Comparison of ENCODE assay signal across 24 cellular contexts in genomic region chr5:83555263-83555662, GRCh38.
DNase-seq lines count a peak whose midpoint lies in the region; ATAC-seq, FAIRE-seq and TF ChIP-seq lines count a peak whose summit lies in the region.
"Had no signal": no experiment of that assay in that cellular context is flagged by ENCODE, and none has a peak within 500 bp of the region (broad histone marks: within the 10 kb centered on the region; RNA-seq: fewer than 3 reads in every experiment).

No MANE protein-coding gene starts in this region.

- peak overlapping the region; percentile 92; the same call in 1 of the 2 replicates for H2AK5ac ChIP-seq in IMR-90 (ENCODE audit: low read depth, low read length)

- H3K9me3 ChIP-seq in IMR-90 (ENCODE audit: control insufficient read depth, insufficient read depth, low read length), result no peaks in the 10 kb centered on the region
- H3K9me3 ChIP-seq in ascending aorta, result no peaks in the 10 kb centered on the region
- no peaks in the 10 kb centered on the region for H3K9me3 ChIP-seq in thoracic aorta
- H3K9me3 ChIP-seq: BE2C, Peyer's patch had no signal

- peak overlapping the region; percentile 92; the same call in 1 of the 2 replicates for H3K18ac ChIP-seq in IMR-90 (ENCODE audit: low read depth, low read length)

- peak overlapping the region; percentile 98 for H2BK120ac ChIP-seq in IMR-90 (ENCODE audit: low read depth, low read length)

- no peaks in the 10 kb centered on the region for H4K20me1 ChIP-seq in IMR-90 (ENCODE audit: insufficient read depth, low read length)

- no peak for TF ChIP-seq RAD21 in IMR-90 (IDR thresholded peaks at IDR 0.05; ENCODE audit: low read length)

- peaks cover 7 to 20% of the 10 kb centered on the region in 2 experiments for H3K79me1 ChIP-seq in IMR-90 (ENCODE audit: low read depth in 1 of 2, low read length in 2 of 2)

- peak overlapping the region; percentile 79 to 95 for H4K8ac ChIP-seq in IMR-90 (ENCODE audit: low read depth in 2 of 2, low read length in 2 of 2)

- peaks cover 11% of the 10 kb centered on the region for H3K36me3 ChIP-seq in IMR-90 (ENCODE audit: control insufficient read depth, insufficient read depth, low read length)
- H3K36me3 ChIP-seq in ascending aorta, result peaks cover 2 to 9% of the 10 kb centered on the region in 2 donors
- H3K36me3 ChIP-seq in thoracic aorta, result peaks cover 8% of the 10 kb centered on the region
- H3K36me3 ChIP-seq: BE2C, Peyer's patch had no signal

- in situ Hi-C loops in IMR-90 (cut with MboI; ENCODE audit: low sequenced_read_pairs), result loop anchor here (10.0 to 25.0 kb wide), 2 partner anchors 468 to 910 kb away; partner anchors contain the start of genes TMEM167A and XRCC4

- peak overlapping the region; percentile 97 for H2BK5ac ChIP-seq in IMR-90 (ENCODE audit: low read depth, low read length, poor library complexity, severe bottlenecking)

- no peak overlapping the region; the same call in 1 of the 2 replicates for H3K56ac ChIP-seq in IMR-90 (ENCODE audit: extremely low read depth, insufficient read depth, low read length)

- no CpG with 5 or more reads among the region's 2 CpGs for WGBS in IMR-90 (ENCODE audit: extremely low coverage in 2 of 2, insufficient read length in 1 of 2), 2 experiments

- H4K91ac ChIP-seq in IMR-90 (ENCODE audit: insufficient read depth, low read depth, low read length), result peak overlapping the region; percentile 92; the same call in 1 of the 2 replicates

- no peaks in the 10 kb centered on the region for H3K36me3 Mint-ChIP-seq in naive thymus-derived CD8-positive, alpha-beta T cell
- H3K36me3 Mint-ChIP-seq: CD8-positive, alpha-beta memory T cell had no signal

- DNase-seq in IMR-90 (no peak), ascending aorta (ENCODE audit: low spot score in 2 of 2) (no peak), iris pigment epithelial cell (ENCODE audit: low read depth) (peak; percentile 28), thoracic aorta (ENCODE audit: low spot score) (no peak), retina (no peak), RCC 7860 (ENCODE audit: low spot score) (no peak)
- DNase-seq in naive thymus-derived CD8-positive, alpha-beta T cell, result no peak
- DNase-seq: ACHN; BE2C; CD8-positive, alpha-beta memory T cell; DND-41; Karpas-422; NCI-H1092 treated with DMSO at 0.1 percent for 48 hours; NCI-H1436; NCI-H187; NCI-H2081 treated with DMSO at 0.1 percent for 48 hours; NCI-H2171; NCI-H226; NCI-H510A; NCI-H69; Peyer's patch had no signal

- H3K27ac ChIP-seq in IMR-90 (ENCODE audit: insufficient read depth, low read length) (no peak overlapping the region; the same call in 1 of the 2 replicates), ascending aorta (peak overlapping the region; percentile 75 to 82), thoracic aorta (peak overlapping the region; percentile 7 to 75)
- H3K27ac ChIP-seq: HL-60, Peyer's patch had no signal

- dilution Hi-C loops in IMR-90 (cut with HindIII; ENCODE audit: low sequenced_read_pairs, unreplicated experiment), result no loop called here

- H3K4me1 ChIP-seq in IMR-90 (ENCODE audit: control insufficient read depth, insufficient read depth, low read length) (peaks cover 24% of the 10 kb centered on the region), ascending aorta (peaks cover 5 to 55% of the 10 kb centered on the region in 2 donors), thoracic aorta (ENCODE audit: control insufficient read depth in 1 of 2, low read depth in 2 of 2) (peaks cover 25 to 63% of the 10 kb centered on the region in 2 donors)
- H3K4me1 ChIP-seq: Peyer's patch had no signal

- H3K9me1 ChIP-seq in IMR-90 (ENCODE audit: insufficient read depth, low read length), result peaks cover 17% of the 10 kb centered on the region; the same call in 1 of the 2 replicates

- H2AK9ac ChIP-seq in IMR-90 (replicated peaks; ENCODE audit: low read depth, low read length, poor library complexity), result no peak overlapping the region

- peak overlapping the region; percentile 98; the same call in 1 of the 2 replicates for H4K5ac ChIP-seq in IMR-90 (ENCODE audit: low read depth, low read length)

- no peaks in the 10 kb centered on the region for H3K27me3 ChIP-seq in IMR-90 (ENCODE audit: control insufficient read depth, insufficient read depth, low read length)
- H3K27me3 ChIP-seq in ascending aorta, result no peaks in the 10 kb centered on the region
- no peaks in the 10 kb centered on the region for H3K27me3 ChIP-seq in thoracic aorta (replicated peaks; ENCODE audit: insufficient read depth)
- H3K27me3 ChIP-seq: BE2C, Peyer's patch had no signal

- H3K14ac ChIP-seq in IMR-90 (replicated peaks; ENCODE audit: low read depth, low read length), result peak overlapping the region; percentile 98; the same call in 1 of the 2 replicates

- TF ChIP-seq POLR2A in IMR-90 (IDR thresholded peaks at IDR 0.05; ENCODE audit: low read depth, low read length), result no peak

- peak overlapping the region; percentile 95 for H2BK20ac ChIP-seq in IMR-90 (ENCODE audit: low read depth, low read length)

- no peaks in the 10 kb centered on the region for H3K9me3 Mint-ChIP-seq in naive thymus-derived CD8-positive, alpha-beta T cell
- H3K9me3 Mint-ChIP-seq: CD8-positive, alpha-beta memory T cell had no signal

- intact Hi-C loops in IMR-90 (cut with micrococcal nuclease) (no loop called here), ascending aorta (cut with DNase I) (loop anchor here (10.0 kb wide), 2 partner anchors 830 to 1000 kb away; partner anchors contain the start of gene EDIL3)

- H3K4ac ChIP-seq in IMR-90 (ENCODE audit: low read depth, low read length), result peak overlapping the region; percentile 89; the same call in 1 of the 2 replicates

- H3K27ac Mint-ChIP-seq in naive thymus-derived CD8-positive, alpha-beta T cell, result no peak overlapping the region
- H3K27ac Mint-ChIP-seq: CD14-positive monocyte; CD8-positive, alpha-beta memory T cell had no signal

- ATAC-seq in IMR-90 (ENCODE audit: low read depth) (no peak), thoracic aorta (ENCODE audit: insufficient number of reproducible peaks, low FRiP score, low read depth) (no peak)
- ATAC-seq in naive thymus-derived CD8-positive, alpha-beta T cell, result no peak

- H3K4me3 Mint-ChIP-seq in naive thymus-derived CD8-positive, alpha-beta T cell, result no peak overlapping the region
- H3K4me3 Mint-ChIP-seq: CD14-positive monocyte; CD8-positive, alpha-beta memory T cell had no signal

- TF ChIP-seq CTCF in IMR-90 (conservative IDR thresholded peaks at IDR 0.05; ENCODE audit: low read depth, low read length) (no peak), ascending aorta (IDR thresholded peaks at IDR 0.05) (no peak), thoracic aorta (IDR thresholded peaks at IDR 0.05) (no peak)

- H3K9ac ChIP-seq in IMR-90 (ENCODE audit: low read depth, low read length), result no peak overlapping the region

- peaks cover 0 to 5% (median 0%) of the 10 kb centered on the region in 5 donors for H3K27me3 Mint-ChIP-seq in naive thymus-derived CD8-positive, alpha-beta T cell
- H3K27me3 Mint-ChIP-seq: CD8-positive, alpha-beta memory T cell had no signal

- FAIRE-seq in RCC 7860 (lab: Jason Lieb, UNC), result no peak
- FAIRE-seq: GM12892 had no signal

- peak overlapping the region; percentile 97; the same call in 1 of the 2 replicates for H3K23ac ChIP-seq in IMR-90 (ENCODE audit: low read depth, low read length)

- BruUV-seq in IMR-90 (replicated peaks; lab: Mats Ljungman, UMichigan), result no TSS peak

- H2AFZ ChIP-seq in IMR-90 (replicated peaks; ENCODE audit: low read length, poor library complexity), result no peak overlapping the region

- peak overlapping the region; percentile 88 for H2BK15ac ChIP-seq in IMR-90 (ENCODE audit: low read depth, low read length)

- no peak overlapping the region for H3K4me3 ChIP-seq in IMR-90 (ENCODE audit: insufficient read depth, low read depth, low read length)
- H3K4me3 ChIP-seq in ascending aorta, result no peak overlapping the region
- no peak overlapping the region for H3K4me3 ChIP-seq in thoracic aorta
- H3K4me3 ChIP-seq: Peyer's patch had no signal

- no peaks in the 10 kb centered on the region for H3K4me1 Mint-ChIP-seq in naive thymus-derived CD8-positive, alpha-beta T cell
- H3K4me1 Mint-ChIP-seq: CD14-positive monocyte; CD8-positive, alpha-beta memory T cell had no signal

- POLR2A ChIA-PET in IMR-90 (lab: Charles Lee; ENCODE audit: unreplicated experiment), result no interaction called here
- POLR2A ChIA-PET in naive thymus-derived CD8-positive, alpha-beta T cell (lab: Charles Lee), result no interaction called here

- no peak overlapping the region for H3K4me2 ChIP-seq in IMR-90 (ENCODE audit: low read depth, low read length)

- CTCF ChIA-PET in IMR-90 (lab: Yijun Ruan, JAX), result no interaction called here

TF ChIP-seq in IMR-90, 13 proteins besides CTCF, POLR2A, EP300 and RAD21 (continues in another document):
- TF ChIP-seq USF2 (IDR thresholded peaks at IDR 0.05; ENCODE audit: low read depth, low read length), result no peak
- no peak for TF ChIP-seq SMC3 (IDR thresholded peaks at IDR 0.05; ENCODE audit: low read depth, low read length)
- TF ChIP-seq BHLHE40 (IDR thresholded peaks at IDR 0.05; ENCODE audit: low read depth, low read length), result no peak
- TF ChIP-seq MAFK (IDR thresholded peaks at IDR 0.05; ENCODE audit: low read depth, low read length), result no peak
- TF ChIP-seq ELK1 (IDR thresholded peaks at IDR 0.05; ENCODE audit: borderline replicate concordance, low read depth, low read length), result no peak
- TF ChIP-seq CEBPB (IDR thresholded peaks at IDR 0.05; ENCODE audit: low read depth, low read length), result no peak
- no peak for TF ChIP-seq NFE2L2 (IDR thresholded peaks at IDR 0.05; ENCODE audit: low read depth, low read length)
- TF ChIP-seq RFX5 (IDR thresholded peaks at IDR 0.05; ENCODE audit: low read depth, low read length), result no peak
- no peak for TF ChIP-seq FOS (IDR thresholded peaks at IDR 0.05; ENCODE audit: low read depth, low read length)
- TF ChIP-seq MXI1 (IDR thresholded peaks at IDR 0.05; ENCODE audit: borderline replicate concordance, low read depth, low read length), result no peak
- TF ChIP-seq MAZ (IDR thresholded peaks at IDR 0.05; ENCODE audit: borderline replicate concordance, low read depth, low read length), result no peak
